Comparison of ENCODE assay signal across 8 cellular contexts in the genomic region with DNA sequence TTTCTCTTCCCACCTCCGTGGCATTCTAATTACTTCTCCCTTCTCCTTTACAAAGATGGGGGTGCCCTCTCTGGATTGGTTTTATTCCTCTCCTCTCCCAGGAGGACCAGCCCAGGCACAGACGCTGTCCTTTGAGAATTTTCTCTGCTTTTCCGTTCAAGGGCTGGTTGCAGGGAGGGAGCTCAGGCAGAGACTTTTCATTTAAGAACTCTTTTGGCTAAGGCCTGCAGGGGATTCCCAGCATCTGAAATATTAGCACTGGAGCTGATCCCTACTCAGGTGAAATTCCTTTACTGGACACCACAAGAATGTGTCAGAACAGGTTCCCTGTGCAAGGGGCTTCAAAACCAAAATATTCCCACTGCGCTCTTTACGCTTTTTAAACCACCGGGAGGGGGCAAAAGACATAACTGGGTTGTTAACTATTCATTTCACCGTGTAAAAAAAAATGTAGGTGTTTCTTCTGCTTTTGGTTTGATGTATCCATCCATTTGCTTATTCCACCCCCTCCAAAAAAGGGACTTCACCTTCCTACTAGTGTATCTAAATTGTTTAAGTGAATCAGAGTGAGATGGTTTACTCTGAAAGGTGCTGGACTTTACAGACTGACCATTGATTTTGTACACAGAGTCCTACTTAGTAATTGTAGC. TPM values are rescaled to one million over a fixed set of nuclear protein-coding genes. Genes with fewer than 3 reads are reported as not detected.
DNase-seq lines count a peak whose midpoint lies in the region; ATAC-seq and TF ChIP-seq lines count a peak whose summit lies in the region.

No MANE protein-coding gene starts in this region.

- ATAC-seq in CD8-positive, alpha-beta T cell: no peak
- ATAC-seq in activated T-cell treated with anti-CD3 and anti-CD28 coated beads, Interleukin-2, amount 50 U/mL, for 72 hours (replicated peaks in 1 of 2): no peak

- H3K4me1 Mint-ChIP-seq in CD8-positive, alpha-beta T cell (ENCODE audit: low read depth): peaks cover 51% of the 10 kb centered on the region
- peaks cover 51% of the 10 kb centered on the region for H3K4me1 Mint-ChIP-seq in activated T-cell treated with anti-CD3 and anti-CD28 coated beads, Interleukin-2, amount 50 U/mL, for 72 hours (ENCODE audit: low read depth)
- peaks cover 44% of the 10 kb centered on the region for H3K4me1 Mint-ChIP-seq in osteocyte (ENCODE audit: unreplicated experiment)

- intact Hi-C loops in CD8-positive, alpha-beta T cell (cut with DNase I, micrococcal nuclease): loop anchor here (5.0 to 10.0 kb wide), 11 partner anchors 112 to 815 kb away; partner anchors contain the start of genes CHTF8 (in 1 of the 2), COG8 (in 1 of the 2), EXOSC6 (in 1 of the 2) and NIP7 (in 1 of the 2)

- POLR2A ChIA-PET in CD8-positive, alpha-beta T cell (lab: Charles Lee): interaction anchor here (0.6 kb wide), 1 partner anchor 33 kb away, joined by 3 read pairs; no protein-coding TSS in a partner anchor

- H3K4me3 Mint-ChIP-seq in CD8-positive, alpha-beta T cell: peak overlapping the region; percentile 96
- peak overlapping the region; percentile 99 to 100 for H3K4me3 Mint-ChIP-seq in activated T-cell treated with anti-CD3 and anti-CD28 coated beads, Interleukin-2, amount 50 U/mL, for 72 hours
- peak overlapping the region; percentile 87 for H3K4me3 Mint-ChIP-seq in osteocyte (ENCODE audit: unreplicated experiment)

- no peaks in the 10 kb centered on the region for H3K27me3 Mint-ChIP-seq in CD8-positive, alpha-beta T cell (ENCODE audit: low read depth)
- no peaks in the 10 kb centered on the region for H3K27me3 Mint-ChIP-seq in activated T-cell treated with anti-CD3 and anti-CD28 coated beads, Interleukin-2, amount 50 U/mL, for 72 hours (ENCODE audit: low read depth)
- H3K27me3 Mint-ChIP-seq in osteocyte (ENCODE audit: unreplicated experiment): no peaks in the 10 kb centered on the region

- WGBS in HUES64: 2% methylated on average over 7 of the region's 7 CpGs

- H3K36me3 ChIP-seq in CD8-positive, alpha-beta T cell (ENCODE audit: insufficient read depth, low read length): no peaks in the 10 kb centered on the region
- peaks cover 12% of the 10 kb centered on the region; the same call in 1 of the 2 replicates for H3K36me3 ChIP-seq in HUES64 (ENCODE audit: insufficient read depth, low read length)

- peak overlapping the region; percentile 93 for H3K9ac ChIP-seq in HUES64 (ENCODE audit: low read depth, low read length)

- H3K36me3 Mint-ChIP-seq in CD8-positive, alpha-beta T cell: peaks cover 7% of the 10 kb centered on the region
- peaks cover 9 to 31% of the 10 kb centered on the region in 2 donors for H3K36me3 Mint-ChIP-seq in activated T-cell treated with anti-CD3 and anti-CD28 coated beads, Interleukin-2, amount 50 U/mL, for 72 hours (ENCODE audit: insufficient read depth in 2 of 2)
- H3K36me3 Mint-ChIP-seq in osteocyte (ENCODE audit: unreplicated experiment): peaks cover 12% of the 10 kb centered on the region

- peak overlapping the region; percentile 91 for H3K4me3 ChIP-seq in CD8-positive, alpha-beta T cell (ENCODE audit: low read depth, low read length)
- peak overlapping the region; percentile 92 for H3K4me3 ChIP-seq in HUES64 (ENCODE audit: low read length)

- CTCF ChIA-PET in CD8-positive, alpha-beta T cell (lab: Charles Lee): no interaction called here

- peak overlapping the region; percentile 87 for H3K27ac ChIP-seq in CD8-positive, alpha-beta T cell (ENCODE audit: low read depth, low read length)
- peak overlapping the region; percentile 96 for H3K27ac ChIP-seq in HUES64 (ENCODE audit: low read depth, low read length)

- peak; percentile 39 for TF ChIP-seq CTCF in CD8-positive, alpha-beta T cell (IDR thresholded peaks at IDR 0.05)
- peak; percentile 42 for TF ChIP-seq CTCF in osteocyte (IDR thresholded peaks at IDR 0.05)

- no peaks in the 10 kb centered on the region for H3K27me3 ChIP-seq in CD8-positive, alpha-beta T cell (ENCODE audit: insufficient read depth, low read length)
- no peaks in the 10 kb centered on the region for H3K27me3 ChIP-seq in HUES64 (ENCODE audit: insufficient read depth, low read length)

- no peaks in the 10 kb centered on the region for H3K9me3 ChIP-seq in CD8-positive, alpha-beta T cell (ENCODE audit: low read length)
- H3K9me3 ChIP-seq in HUES64 (ENCODE audit: insufficient read depth, low read depth, low read length): no peaks in the 10 kb centered on the region

- DNase-seq in CD8-positive, alpha-beta T cell: no peak
- DNase-seq in activated T-cell treated with anti-CD3 and anti-CD28 coated beads, Interleukin-2, amount 50 U/mL, for 72 hours: peak; percentile 18 to 28
- DNase-seq in foreskin melanocyte: peak; percentile 11
- DNase-seq in osteocyte (ENCODE audit: extremely low spot score, unreplicated experiment): no peak
- no peak for DNase-seq in T-helper 9 cell
- no peak for DNase-seq in activated effector memory CD4-positive, alpha-beta T cell treated with anti-CD3 and anti-CD28 coated beads, Interleukin-2, amount 50 U/mL, for 16 hours
- DNase-seq in SKM-1 (lab: John Stamatoyannopoulos, UW; ENCODE audit: unreplicated experiment): no peak

- peak overlapping the region; percentile 95 for H3K27ac Mint-ChIP-seq in CD8-positive, alpha-beta T cell
- peak overlapping the region; percentile 99 for H3K27ac Mint-ChIP-seq in activated T-cell treated with anti-CD3 and anti-CD28 coated beads, Interleukin-2, amount 50 U/mL, for 72 hours
- peak overlapping the region; percentile 91 for H3K27ac Mint-ChIP-seq in osteocyte (ENCODE audit: unreplicated experiment)

- peaks cover 36% of the 10 kb centered on the region for H3K4me1 ChIP-seq in CD8-positive, alpha-beta T cell (ENCODE audit: insufficient read depth, low read length)
- peaks cover 42% of the 10 kb centered on the region for H3K4me1 ChIP-seq in HUES64 (ENCODE audit: insufficient read depth, low read length)

- H3K9me3 Mint-ChIP-seq in CD8-positive, alpha-beta T cell: no peaks in the 10 kb centered on the region
- no peaks in the 10 kb centered on the region for H3K9me3 Mint-ChIP-seq in activated T-cell treated with anti-CD3 and anti-CD28 coated beads, Interleukin-2, amount 50 U/mL, for 72 hours
- H3K9me3 Mint-ChIP-seq in osteocyte (ENCODE audit: unreplicated experiment): no peaks in the 10 kb centered on the region

RNA-seq across cellular contexts. Expression of gene NFAT5, which starts 1.4 kb away (rescaled TPM):
- 10 to 100 TPM; 22.0 to 27.6 TPM for total RNA-seq in CD8-positive, alpha-beta T cell
- 8.8 TPM for polyA plus RNA-seq in HUES64 (2013, experiment 1 of 2)
- 10.0 TPM for polyA plus RNA-seq in HUES64 (2013, experiment 2 of 2)
- total RNA-seq in activated T-cell treated with anti-CD3 and anti-CD28 coated beads, Interleukin-2, amount 50 U/mL, for 72 hours: 10 to 100 TPM; 87.1 to 94.6 TPM
- 55.0 and 57.3 TPM in 2 replicates for total RNA-seq in osteocyte

Comparison
In these comparisons a context has a peak if more than half of its experiments do, and no peak if none do; other contexts are left out.
1. DNase-seq: peak in activated T-cell treated with anti-CD3 and anti-CD28 coated beads, Interleukin-2, amount 50 U/mL, for 72 hours (2 of 2) and foreskin melanocyte (single experiment); none in CD8-positive, alpha-beta T cell (0 of 7), osteocyte (single experiment), T-helper 9 cell (single experiment), activated effector memory CD4-positive, alpha-beta T cell treated with anti-CD3 and anti-CD28 coated beads, Interleukin-2, amount 50 U/mL, for 16 hours (single experiment) and SKM-1 (single experiment).
2. Peak in every context shown above with its lines, with median percentiles within 50 percentile points of each other: H3K27ac Mint-ChIP-seq and H3K4me3 Mint-ChIP-seq.